In the genomic region with DNA sequence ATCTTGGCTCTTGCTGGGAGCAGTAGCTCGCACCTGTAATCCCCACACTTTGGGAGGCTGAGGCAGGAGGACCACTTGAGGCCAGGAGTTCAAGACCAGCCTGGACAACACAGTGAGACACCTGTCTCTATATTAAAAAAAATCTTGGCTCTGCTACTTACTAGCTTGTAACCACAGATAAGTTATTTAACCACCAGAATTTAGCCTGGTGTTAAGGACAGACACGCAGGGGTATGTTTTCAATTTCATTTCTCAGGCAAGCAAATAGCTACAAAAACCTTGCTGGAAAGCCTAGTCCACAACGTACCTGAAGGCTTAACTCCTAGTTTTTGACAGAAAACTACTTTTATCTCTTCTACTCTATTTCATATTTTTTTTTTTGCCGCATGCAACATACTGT, we compare ENCODE assay signal across 22 cellular contexts. TPM values are rescaled to one million over a fixed set of nuclear protein-coding genes. Genes with fewer than 3 reads are reported as not detected.
DNase-seq lines count a peak whose midpoint lies in the region; ATAC-seq and TF ChIP-seq lines count a peak whose summit lies in the region.
"Had no signal": no experiment of that assay in that cellular context is flagged by ENCODE, and none has a peak within 500 bp of the region (broad histone marks: within the 10 kb centered on the region; RNA-seq: fewer than 3 reads in every experiment).

No MANE protein-coding gene starts in this region.

- H3K27ac Mint-ChIP-seq in immature natural killer cell, result no peak overlapping the region
- H3K27ac Mint-ChIP-seq in stimulated activated naive CD8-positive, alpha-beta T cell treated with anti-CD3 and anti-CD28 coated beads, Interleukin-15, amount 100 ng/mL, for 72 hours, result no peak overlapping the region
- H3K27ac Mint-ChIP-seq: activated CD4-positive, alpha-beta T cell treated with anti-CD3 and anti-CD28 coated beads, Interleukin-2, amount 10 ng/mL, durations not matched to agents 7 days and 5 days; stimulated activated effector memory CD8-positive, alpha-beta T cell treated with anti-CD3 and anti-CD28 coated beads, Interleukin-12 subunit alpha, Interleukin-12 subunit beta, amount 100 ng/mL, for 72 hours had no signal

- H3K4me3 Mint-ChIP-seq in immature natural killer cell, result no peak overlapping the region
- no peak overlapping the region for H3K4me3 Mint-ChIP-seq in stimulated activated naive CD8-positive, alpha-beta T cell treated with anti-CD3 and anti-CD28 coated beads, Interleukin-15, amount 100 ng/mL, for 72 hours
- H3K4me3 Mint-ChIP-seq: activated CD4-positive, alpha-beta T cell treated with anti-CD3 and anti-CD28 coated beads, Interleukin-2, amount 10 ng/mL, durations not matched to agents 7 days and 5 days; neural crest cell; stimulated activated effector memory CD8-positive, alpha-beta T cell treated with anti-CD3 and anti-CD28 coated beads, Interleukin-12 subunit alpha, Interleukin-12 subunit beta, amount 100 ng/mL, for 72 hours had no signal

- DNase-seq in immature natural killer cell, result no peak
- DNase-seq in left ventricle myocardium inferior, result no peak
- DNase-seq in stimulated activated naive CD8-positive, alpha-beta T cell treated with anti-CD3 and anti-CD28 coated beads, Interleukin-15, amount 100 ng/mL, for 72 hours, result no peak
- no peak for DNase-seq in DMS53 treated with DMSO at 0.1 percent for 48 hours (lab: John Stamatoyannopoulos, UW; ENCODE audit: unreplicated experiment)
- DNase-seq: activated CD4-positive, alpha-beta T cell treated with anti-CD3 and anti-CD28 coated beads, Interleukin-2, amount 10 ng/mL, durations not matched to agents 7 days and 5 days; activated CD8-positive, alpha-beta memory T cell treated with anti-CD3 and anti-CD28 coated beads, Interleukin-2, amount 50 U/mL, for 48 hours; activated naive CD4-positive, alpha-beta T cell treated with Interleukin-2 at 50 U/mL for 16 hours; AML-193; foreskin keratinocyte; IMR-90; left colon; midbrain; NCI-H1930; NCI-H510A; Right ventricle myocardium superior; thyroid gland had no signal

- no peaks in the 10 kb centered on the region for H4K20me1 ChIP-seq in KMS-11 (ENCODE audit: insufficient read depth)

- H3K36me3 ChIP-seq in KMS-11 (ENCODE audit: insufficient read depth), result no peaks in the 10 kb centered on the region
- H3K36me3 ChIP-seq in left ventricle myocardium inferior, result peaks cover 7% of the 10 kb centered on the region
- H3K36me3 ChIP-seq: thyroid gland had no signal

- no peak for TF ChIP-seq CTCF in KMS-11 (conservative IDR thresholded peaks at IDR 0.05; ENCODE audit: low read depth, low read length)
- no peak for TF ChIP-seq CTCF in left ventricle myocardium inferior (IDR thresholded peaks at IDR 0.05; ENCODE audit: borderline replicate concordance)

- ATAC-seq in GM19023 (IDR thresholded peaks at IDR 0.05; ENCODE audit: unreplicated experiment) (peak; percentile 79), GM21737 (IDR thresholded peaks at IDR 0.05; ENCODE audit: unreplicated experiment) (peak; percentile 78), HG03064 (IDR thresholded peaks at IDR 0.05; ENCODE audit: low read depth, unreplicated experiment) (peak; percentile 72)
- ATAC-seq in stimulated activated naive CD8-positive, alpha-beta T cell treated with anti-CD3 and anti-CD28 coated beads, Interleukin-15, amount 100 ng/mL, for 72 hours, result no peak
- ATAC-seq: foreskin keratinocyte; left colon; stimulated activated effector memory CD8-positive, alpha-beta T cell treated with anti-CD3 and anti-CD28 coated beads, Interleukin-12 subunit alpha, Interleukin-12 subunit beta, amount 100 ng/mL, for 72 hours had no signal

- H3K4me3 ChIP-seq in KMS-11 (IDR thresholded peaks at IDR 0.05; ENCODE audit: insufficient read depth, low read depth, low read length) (no peak overlapping the region), left ventricle myocardium inferior (no peak overlapping the region)
- H3K4me3 ChIP-seq: thyroid gland had no signal

- H3K4me1 Mint-ChIP-seq in immature natural killer cell, result no peaks in the 10 kb centered on the region
- peaks cover 26% of the 10 kb centered on the region for H3K4me1 Mint-ChIP-seq in stimulated activated naive CD8-positive, alpha-beta T cell treated with anti-CD3 and anti-CD28 coated beads, Interleukin-15, amount 100 ng/mL, for 72 hours
- H3K4me1 Mint-ChIP-seq: neural crest cell had no signal

- H3K27me3 ChIP-seq in KMS-11 (ENCODE audit: insufficient read depth, low read depth) (no peaks in the 10 kb centered on the region), left ventricle myocardium inferior (ENCODE audit: low read depth) (no peaks in the 10 kb centered on the region)
- H3K27me3 ChIP-seq: foreskin keratinocyte, thyroid gland had no signal

- H3K4me1 ChIP-seq in KMS-11 (ENCODE audit: low read depth, poor library complexity, severe bottlenecking) (peaks cover 21% of the 10 kb centered on the region), left ventricle myocardium inferior (no peaks in the 10 kb centered on the region)
- H3K4me1 ChIP-seq: foreskin keratinocyte, thyroid gland had no signal

- peak overlapping the region; percentile 57; the same call in 1 of the 2 replicates for H3K4me2 ChIP-seq in KMS-11

- peaks cover 0 to 3% (median 0%) of the 10 kb centered on the region in 3 donors for H3K36me3 Mint-ChIP-seq in immature natural killer cell

- no peaks in the 10 kb centered on the region for H3K9me3 Mint-ChIP-seq in immature natural killer cell
- no peaks in the 10 kb centered on the region for H3K9me3 Mint-ChIP-seq in stimulated activated naive CD8-positive, alpha-beta T cell treated with anti-CD3 and anti-CD28 coated beads, Interleukin-15, amount 100 ng/mL, for 72 hours
- H3K9me3 Mint-ChIP-seq: neural crest cell; stimulated activated effector memory CD8-positive, alpha-beta T cell treated with anti-CD3 and anti-CD28 coated beads, Interleukin-12 subunit alpha, Interleukin-12 subunit beta, amount 100 ng/mL, for 72 hours had no signal

- peaks cover 0 to 7% (median 0%) of the 10 kb centered on the region in 3 donors for H3K27me3 Mint-ChIP-seq in immature natural killer cell (ENCODE audit: low read depth in 3 of 3)
- no peaks in the 10 kb centered on the region for H3K27me3 Mint-ChIP-seq in stimulated activated naive CD8-positive, alpha-beta T cell treated with anti-CD3 and anti-CD28 coated beads, Interleukin-15, amount 100 ng/mL, for 72 hours
- H3K27me3 Mint-ChIP-seq: activated CD4-positive, alpha-beta T cell treated with anti-CD3 and anti-CD28 coated beads, Interleukin-2, amount 10 ng/mL, durations not matched to agents 7 days and 5 days had no signal

- H3K27ac ChIP-seq in KMS-11 (peak overlapping the region; percentile 35; the same call in 1 of the 2 replicates), left ventricle myocardium inferior (replicated peaks) (no peak overlapping the region)
- H3K27ac ChIP-seq: foreskin keratinocyte, thyroid gland had no signal

- H3K9ac ChIP-seq in KMS-11, result no peak overlapping the region; the same call in 1 of the 2 replicates

- no peaks in the 10 kb centered on the region for H3K79me2 ChIP-seq in KMS-11 (ENCODE audit: insufficient read depth, low read depth)

- H2AFZ ChIP-seq in KMS-11 (ENCODE audit: low read depth), result no peak overlapping the region

- no peaks in the 10 kb centered on the region for H3K9me3 ChIP-seq in left ventricle myocardium inferior (replicated peaks)
- H3K9me3 ChIP-seq: thyroid gland had no signal

- intact Hi-C loops in left ventricle myocardium inferior (cut with micrococcal nuclease), result no loop called here

RNA-seq across cellular contexts. Expression of a gene that starts 24.8 kb away (rescaled TPM):
- polyA plus RNA-seq in immature natural killer cell, result 10 to 100 TPM; 17.8 to 47.4 (median 27.2) TPM
- 0.25 TPM for total RNA-seq in left ventricle myocardium inferior
